19 cellular contexts compared by ENCODE assay signal in genomic region chr11:78131956-78132355, GRCh38. TPM values are rescaled to one million over a fixed set of nuclear protein-coding genes. Genes with fewer than 3 reads are reported as not detected.
DNase-seq lines count a peak whose midpoint lies in the region; ATAC-seq and TF ChIP-seq lines count a peak whose summit lies in the region.
"Had no signal": no experiment of that assay in that cellular context is flagged by ENCODE, and none has a peak within 500 bp of the region (broad histone marks: within the 10 kb centered on the region; RNA-seq: fewer than 3 reads in every experiment).

No MANE protein-coding gene starts in this region.

- peak; percentile 38 for ATAC-seq in left cardiac atrium
- ATAC-seq in HG03457 (IDR thresholded peaks at IDR 0.05; ENCODE audit: unreplicated experiment), result no peak
- ATAC-seq in upper lobe of right lung, result no peak
- ATAC-seq: activated CD8-positive, alpha-beta memory T cell treated with anti-CD3 and anti-CD28 coated beads, Interleukin-2, amount 10 ng/mL, durations not matched to agents 7 days and 5 days; stimulated activated naive CD8-positive, alpha-beta T cell treated with anti-CD3 and anti-CD28 coated beads, Interleukin-15, amount 100 ng/mL, for 72 hours had no signal

- H3K36me3 ChIP-seq in left ventricle myocardium inferior (peaks cover 4% of the 10 kb centered on the region), upper lobe of right lung (no peaks in the 10 kb centered on the region)
- H3K36me3 ChIP-seq: cardiac muscle cell had no signal

- TF ChIP-seq CTCF in left ventricle myocardium inferior (IDR thresholded peaks at IDR 0.05; ENCODE audit: borderline replicate concordance) (no peak), upper lobe of right lung (IDR thresholded peaks at IDR 0.05) (no peak)

- intact Hi-C loops in left cardiac atrium (cut with DNase I) (no loop called here), left ventricle myocardium inferior (cut with micrococcal nuclease) (no loop called here), upper lobe of right lung (cut with DNase I) (no loop called here)

- H3K4me1 ChIP-seq in left ventricle myocardium inferior, result peaks cover 6% of the 10 kb centered on the region
- no peaks in the 10 kb centered on the region for H3K4me1 ChIP-seq in upper lobe of right lung

- DNase-seq in left cardiac atrium (no peak), left ventricle myocardium inferior (no peak), astrocyte of the hippocampus (ENCODE audit: low read depth, low spot score) (peak; percentile 56), stromal cell of bone marrow (ENCODE audit: low read depth) (peak; percentile 12), upper lobe of right lung (no peak)
- DNase-seq: activated CD4-positive, CD25-positive, alpha-beta regulatory T cell treated with anti-CD3 and anti-CD28 coated beads, Interleukin-2, amount 50 U/mL, for 72 hours; activated CD8-positive, alpha-beta memory T cell treated with anti-CD3 and anti-CD28 coated beads, Interleukin-2, amount 10 ng/mL, durations not matched to agents 7 days and 5 days; activated naive CD4-positive, alpha-beta T cell treated with Interleukin-2 at 50 U/mL for 16 hours; CD8-positive, alpha-beta memory T cell; heart left ventricle; islet precursor cell; NCI-H1930; NCI-H446 treated with DMSO at 0.1 percent for 48 hours; SIG-M5; stimulated activated CD4-positive, alpha-beta T cell treated with anti-CD3 and anti-CD28 coated beads, Interleukin-15, amount 100 ng/mL, for 24 hours; stimulated activated naive CD8-positive, alpha-beta T cell treated with anti-CD3 and anti-CD28 coated beads, Interleukin-15, amount 100 ng/mL, for 72 hours had no signal

- H3K4me3 ChIP-seq in left ventricle myocardium inferior (no peak overlapping the region), upper lobe of right lung (no peak overlapping the region)
- H3K4me3 ChIP-seq: cardiac muscle cell, GM12878, heart left ventricle had no signal

- H3K27ac ChIP-seq in left ventricle myocardium inferior (replicated peaks), result no peak overlapping the region
- no peak overlapping the region for H3K27ac ChIP-seq in upper lobe of right lung
- H3K27ac ChIP-seq: cardiac muscle cell had no signal

- H3K27me3 ChIP-seq in left ventricle myocardium inferior (ENCODE audit: low read depth) (no peaks in the 10 kb centered on the region), upper lobe of right lung (no peaks in the 10 kb centered on the region)
- H3K27me3 ChIP-seq: cardiac muscle cell, heart left ventricle had no signal

- H3K9me3 ChIP-seq in left ventricle myocardium inferior (replicated peaks) (no peaks in the 10 kb centered on the region), upper lobe of right lung (no peaks in the 10 kb centered on the region)
- H3K9me3 ChIP-seq: heart left ventricle had no signal

RNA-seq across cellular contexts. Expression of gene ALG8, which starts 7.5 kb away (rescaled TPM):
- total RNA-seq in left cardiac atrium, result 10 to 100 TPM; 21.1 to 25.2 TPM
- total RNA-seq in left ventricle myocardium inferior, result 15.3 TPM
- total RNA-seq in upper lobe of right lung, result 31.5 TPM

RNA-seq across cellular contexts. Expression of gene NDUFC2, which starts 52.3 kb away (rescaled TPM):
- 100 to 1,000 TPM; 276 to 291 TPM for total RNA-seq in left cardiac atrium
- 295 TPM for total RNA-seq in left ventricle myocardium inferior
- 140 TPM for total RNA-seq in upper lobe of right lung

RNA-seq across cellular contexts. Expression of gene KCTD21, which starts 56.5 kb away (rescaled TPM):
- total RNA-seq in left cardiac atrium (1 to 10 TPM; 6.4 to 6.8 TPM), left ventricle myocardium inferior (8.6 TPM), upper lobe of right lung (10.9 TPM)

RNA-seq across cellular contexts. Expression of gene USP35, which starts 56.8 kb away (rescaled TPM):
- total RNA-seq in left cardiac atrium (10 to 100 TPM in 1 of 2 donors, 1 to 10 TPM in 1; 6.5 to 10.6 TPM), left ventricle myocardium inferior (5.8 TPM), upper lobe of right lung (7.1 TPM)

Comparison
In these comparisons a context has a peak if more than half of its experiments do, and no peak if none do; other contexts are left out.
1. ATAC-seq: peak in left cardiac atrium (2 of 2); none in HG03457 (single experiment) and upper lobe of right lung (single experiment).
2. DNase-seq: peak in astrocyte of the hippocampus (single experiment) and stromal cell of bone marrow (single experiment); none in left cardiac atrium (single experiment), left ventricle myocardium inferior (single experiment) and upper lobe of right lung (single experiment).